Comparison of ENCODE assay signal across 1 cellular context in the genomic region with DNA sequence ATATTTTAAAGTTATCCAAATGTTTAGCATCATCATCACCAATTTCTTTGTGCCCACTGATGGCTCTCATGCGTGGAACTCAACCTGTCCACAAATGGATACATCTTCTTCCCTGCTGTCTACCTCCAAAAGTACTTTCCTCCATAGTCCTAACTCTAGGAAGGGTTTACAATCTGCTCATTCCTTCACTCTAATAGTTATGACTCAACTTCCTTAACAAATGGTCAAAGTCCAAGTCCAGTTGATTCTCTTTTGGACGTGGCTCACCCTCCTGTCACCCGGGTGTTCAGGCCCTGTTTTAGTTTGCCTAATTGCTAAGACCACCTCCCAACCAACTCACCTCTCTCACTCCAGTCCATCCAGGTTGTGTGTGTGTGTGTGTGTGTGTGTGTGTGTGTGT.
TF ChIP-seq lines count a peak whose summit lies in the region.

No MANE protein-coding gene starts in this region.

TF ChIP-seq in K562, 482 proteins besides CTCF, POLR2A, EP300 and RAD21 (continued from another document):
- TF ChIP-seq, protein P1, sequence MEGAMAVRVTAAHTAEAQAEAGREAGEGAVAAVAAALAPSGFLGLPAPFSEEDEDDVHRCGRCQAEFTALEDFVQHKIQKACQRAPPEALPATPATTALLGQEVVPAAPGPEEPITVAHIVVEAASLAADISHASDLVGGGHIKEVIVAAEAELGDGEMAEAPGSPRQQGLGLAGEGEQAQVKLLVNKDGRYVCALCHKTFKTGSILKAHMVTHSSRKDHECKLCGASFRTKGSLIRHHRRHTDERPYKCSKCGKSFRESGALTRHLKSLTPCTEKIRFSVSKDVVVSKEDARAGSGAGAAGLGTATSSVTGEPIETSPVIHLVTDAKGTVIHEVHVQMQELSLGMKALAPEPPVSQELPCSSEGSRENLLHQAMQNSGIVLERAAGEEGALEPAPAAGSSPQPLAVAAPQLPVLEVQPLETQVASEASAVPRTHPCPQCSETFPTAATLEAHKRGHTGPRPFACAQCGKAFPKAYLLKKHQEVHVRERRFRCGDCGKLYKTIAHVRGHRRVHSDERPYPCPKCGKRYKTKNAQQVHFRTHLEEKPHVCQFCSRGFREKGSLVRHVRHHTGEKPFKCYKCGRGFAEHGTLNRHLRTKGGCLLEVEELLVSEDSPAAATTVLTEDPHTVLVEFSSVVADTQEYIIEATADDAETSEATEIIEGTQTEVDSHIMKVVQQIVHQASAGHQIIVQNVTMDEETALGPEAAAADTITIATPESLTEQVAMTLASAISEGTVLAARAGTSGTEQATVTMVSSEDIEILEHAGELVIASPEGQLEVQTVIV (CRISPR knock-in tag; IDR thresholded peaks at IDR 0.05; ENCODE audit: borderline replicate concordance) = no peak
